8 cellular contexts compared by ENCODE assay signal in the genomic region with DNA sequence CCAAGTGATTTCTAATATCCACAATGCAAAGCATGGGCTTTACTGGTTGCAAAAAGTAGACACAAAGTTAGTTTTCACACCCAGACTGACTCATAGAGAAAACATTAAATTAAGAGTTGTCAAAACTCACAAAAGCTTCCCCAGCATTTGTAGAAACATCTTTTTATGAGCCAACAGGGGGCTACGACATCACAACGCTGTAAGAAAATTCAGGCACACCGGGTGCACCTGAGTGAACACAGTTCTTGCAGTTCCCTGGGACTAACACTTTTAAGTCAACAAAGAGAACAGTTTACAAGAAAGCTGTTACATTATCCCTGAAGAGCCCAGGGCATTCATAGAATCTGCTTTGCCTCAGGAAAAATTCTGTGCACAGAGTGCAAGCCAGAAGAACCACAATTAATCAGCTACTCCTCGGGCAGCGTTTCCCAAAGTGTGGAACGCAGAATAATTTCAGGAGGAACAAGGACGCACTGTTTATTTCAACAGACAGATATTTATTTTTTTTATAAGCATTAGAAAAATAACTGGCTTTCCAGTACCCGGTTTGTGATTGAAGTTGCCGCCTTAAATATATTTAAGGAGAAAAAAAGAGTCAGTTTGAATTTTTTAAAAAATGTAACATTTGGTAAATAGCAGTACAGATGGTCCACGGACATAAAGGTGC. TPM values are rescaled to one million over a fixed set of nuclear protein-coding genes. Genes with fewer than 3 reads are reported as not detected.
DNase-seq lines count a peak whose midpoint lies in the region; ATAC-seq and TF ChIP-seq lines count a peak whose summit lies in the region.

No MANE protein-coding gene starts in this region.

- TF ChIP-seq CTCF in Panc1 (IDR thresholded peaks at IDR 0.05) (no peak), endodermal cell (conservative IDR thresholded peaks at IDR 0.05) (peak; percentile 8), nephron progenitor cell (IDR thresholded peaks at IDR 0.05) (no peak)

- intact Hi-C loops in Panc1 (cut with micrococcal nuclease; ENCODE audit: unreplicated experiment) = loop anchor here (2.0 kb wide), 1 partner anchor 66 kb away; no protein-coding TSS in a partner anchor

- H3K4me3 ChIP-seq in Panc1 (ENCODE audit: low read depth in 2 of 2, low read length in 2 of 2) (peak overlapping the region; percentile 84 to 92), endodermal cell (ENCODE audit: low read length) (peak overlapping the region; percentile 92)

- peak overlapping the region; percentile 87 for H3K27ac Mint-ChIP-seq in T-helper 1 cell treated with Interleukin-12 subunit alpha and Interleukin-12 subunit beta and Interleukin-4 antibody, amounts not matched to agents 30 μg/mL and 1 μg/mL, for 36 hours
- H3K27ac Mint-ChIP-seq in endodermal cell = peak overlapping the region; percentile 95
- peak overlapping the region; percentile 39 for H3K27ac Mint-ChIP-seq in nephron progenitor cell

- CTCF ChIA-PET in Panc1 (lab: Charles Lee) = interaction anchor here (0.8 to 2.1 kb wide), 2 partner anchors 8 to 66 kb away, joined by 3 to 7 read pairs; no protein-coding TSS in a partner anchor

- no peak for ATAC-seq in Panc1
- ATAC-seq in HG02588 (IDR thresholded peaks at IDR 0.05; ENCODE audit: unreplicated experiment) = no peak

- no peaks in the 10 kb centered on the region for H3K9me3 ChIP-seq in Panc1 (ENCODE audit: control insufficient read depth, insufficient read depth, low read depth, low read length)
- H3K9me3 ChIP-seq in endodermal cell (ENCODE audit: control insufficient read depth, low read length) = no peaks in the 10 kb centered on the region

- H3K9ac ChIP-seq in endodermal cell (ENCODE audit: extremely low read depth, low read length, poor library complexity, severe bottlenecking) = peak overlapping the region; percentile 91

- H3K36me3 ChIP-seq in Panc1 (ENCODE audit: control insufficient read depth, insufficient read depth, low read length) (peaks cover 5% of the 10 kb centered on the region), endodermal cell (ENCODE audit: control insufficient read depth, insufficient read depth, low read length) (no peaks in the 10 kb centered on the region)

- peak overlapping the region; percentile 86 for H3K27ac ChIP-seq in Panc1 (ENCODE audit: low read length)
- peak overlapping the region; percentile 99 for H3K27ac ChIP-seq in endodermal cell (ENCODE audit: low read depth, low read length)

- H3K4me1 Mint-ChIP-seq in T-helper 1 cell treated with Interleukin-12 subunit alpha and Interleukin-12 subunit beta and Interleukin-4 antibody, amounts not matched to agents 30 μg/mL and 1 μg/mL, for 36 hours (ENCODE audit: low read depth) = peaks cover 37% of the 10 kb centered on the region
- peaks cover 39% of the 10 kb centered on the region for H3K4me1 Mint-ChIP-seq in endodermal cell
- H3K4me1 Mint-ChIP-seq in nephron progenitor cell = peaks cover 59% of the 10 kb centered on the region

- H3K4me1 ChIP-seq in Panc1 (ENCODE audit: control insufficient read depth, insufficient read depth, low read length) (peaks cover 47% of the 10 kb centered on the region), endodermal cell (ENCODE audit: control insufficient read depth, insufficient read depth, low read length) (peaks cover 6% of the 10 kb centered on the region)

- in situ Hi-C loops in Panc1 (cut with HindIII; ENCODE audit: low pct_unique_long_range_greater_than_20kb, low sequenced_read_pairs) = no loop called here

- POLR2A ChIA-PET in Panc1 (lab: Charles Lee) = no interaction called here

- 11 to 13% methylated on average over 7 to 9 of the region's 10 CpGs for WGBS in endodermal cell (ENCODE audit: insufficient coverage in 1 of 2, insufficient read length in 1 of 2), 2 experiments

- peak overlapping the region; percentile 88 for H3K4me3 Mint-ChIP-seq in T-helper 1 cell treated with Interleukin-12 subunit alpha and Interleukin-12 subunit beta and Interleukin-4 antibody, amounts not matched to agents 30 μg/mL and 1 μg/mL, for 36 hours
- peak overlapping the region; percentile 82 for H3K4me3 Mint-ChIP-seq in endodermal cell
- peak overlapping the region; percentile 91 for H3K4me3 Mint-ChIP-seq in nephron progenitor cell

- H3K36me3 Mint-ChIP-seq in T-helper 1 cell treated with Interleukin-12 subunit alpha and Interleukin-12 subunit beta and Interleukin-4 antibody, amounts not matched to agents 30 μg/mL and 1 μg/mL, for 36 hours (ENCODE audit: low read depth) = peaks cover 4% of the 10 kb centered on the region
- no peaks in the 10 kb centered on the region for H3K36me3 Mint-ChIP-seq in endodermal cell (ENCODE audit: low read depth)
- H3K36me3 Mint-ChIP-seq in nephron progenitor cell (ENCODE audit: low read depth) = no peaks in the 10 kb centered on the region

- DNase-seq in T-helper 1 cell (no peak), Panc1 (ENCODE audit: low read depth, low spot score) (no peak), endodermal cell (no peak), nephron progenitor cell (no peak), occipital lobe (lab: John Stamatoyannopoulos, UW) (no peak), COR-L47 (lab: John Stamatoyannopoulos, UW) (no peak)

- H3K27me3 Mint-ChIP-seq in T-helper 1 cell treated with Interleukin-12 subunit alpha and Interleukin-12 subunit beta and Interleukin-4 antibody, amounts not matched to agents 30 μg/mL and 1 μg/mL, for 36 hours (ENCODE audit: low read depth) = no peaks in the 10 kb centered on the region
- H3K27me3 Mint-ChIP-seq in endodermal cell (ENCODE audit: insufficient read depth) (peaks cover 12% of the 10 kb centered on the region), nephron progenitor cell (ENCODE audit: low read depth, poor library complexity) (peaks cover 8% of the 10 kb centered on the region)

- no peaks in the 10 kb centered on the region for H3K9me3 Mint-ChIP-seq in T-helper 1 cell treated with Interleukin-12 subunit alpha and Interleukin-12 subunit beta and Interleukin-4 antibody, amounts not matched to agents 30 μg/mL and 1 μg/mL, for 36 hours
- no peaks in the 10 kb centered on the region for H3K9me3 Mint-ChIP-seq in endodermal cell
- peaks cover 4% of the 10 kb centered on the region for H3K9me3 Mint-ChIP-seq in nephron progenitor cell

- no peaks in the 10 kb centered on the region for H3K27me3 ChIP-seq in Panc1 (ENCODE audit: control insufficient read depth, insufficient read depth, low read length)
- no peaks in the 10 kb centered on the region for H3K27me3 ChIP-seq in endodermal cell (ENCODE audit: control insufficient read depth, insufficient read depth, low read length, poor library complexity, severe bottlenecking)

- no TSS peak for BruUV-seq in Panc1 (replicated peaks; lab: Mats Ljungman, UMichigan)

RNA-seq across cellular contexts. Expression of gene NCOA5, which starts 1.2 kb away (rescaled TPM):
- total RNA-seq in Panc1 (2021; ENCODE audit: unreplicated experiment) (30.6 TPM), endodermal cell (10 to 100 TPM; 19.3 to 28.7 TPM), occipital lobe (20.4 TPM)
- polyA plus RNA-seq in Panc1 (2012; ENCODE audit: insufficient read length) = 24.3 TPM
- 26.8 TPM for polyA plus RNA-seq in endodermal cell (2013, experiment 1 of 2)
- 25.4 TPM for polyA plus RNA-seq in endodermal cell (2013, experiment 2 of 2)

RNA-seq across cellular contexts. Expression of gene CD40, which starts 29.6 kb away (rescaled TPM):
- total RNA-seq in Panc1 (2021; ENCODE audit: unreplicated experiment) (14.1 TPM), endodermal cell (10 to 100 TPM in 1 of 2 donors, 1 to 10 TPM in 1; 9.0 to 16.4 TPM), occipital lobe (0.62 TPM)
- 21.9 TPM for polyA plus RNA-seq in Panc1 (2012; ENCODE audit: insufficient read length)
- 5.4 TPM for polyA plus RNA-seq in endodermal cell (2013, experiment 1 of 2)
- 5.1 TPM for polyA plus RNA-seq in endodermal cell (2013, experiment 2 of 2)

RNA-seq across cellular contexts. Expression of gene SLC12A5, which starts 59.5 kb away (rescaled TPM):
- 11.8 TPM for total RNA-seq in Panc1 (2021; ENCODE audit: unreplicated experiment)
- polyA plus RNA-seq in Panc1 (2012; ENCODE audit: insufficient read length) = 29.7 TPM
- 10 to 100 TPM in 1 of 2 donors, 1 to 10 TPM in 1; 5.7 to 10.2 TPM for total RNA-seq in endodermal cell
- polyA plus RNA-seq in endodermal cell (2013, experiment 1 of 2) = 7.2 TPM
- 7.4 TPM for polyA plus RNA-seq in endodermal cell (2013, experiment 2 of 2)
- total RNA-seq in occipital lobe = 19.2 TPM

Comparison
In these comparisons a context has a peak if more than half of its experiments do, and no peak if none do; other contexts are left out.
1. H3K27ac Mint-ChIP-seq: peak in every context shown above with its lines; median percentile 95 in endodermal cell; 87 in T-helper 1 cell treated with Interleukin-12 subunit alpha and Interleukin-12 subunit beta and Interleukin-4 antibody, amounts not matched to agents 30 μg/mL and 1 μg/mL, for 36 hours; 39 in nephron progenitor cell.